Comparison of ENCODE assay signal across 22 cellular contexts in genomic region chr13:59364508-59365187, GRCh38.
DNase-seq lines count a peak whose midpoint lies in the region; ATAC-seq, FAIRE-seq and TF ChIP-seq lines count a peak whose summit lies in the region.
"Had no signal": no experiment of that assay in that cellular context is flagged by ENCODE, and none has a peak within 500 bp of the region (broad histone marks: within the 10 kb centered on the region; RNA-seq: fewer than 3 reads in every experiment).

No MANE protein-coding gene starts in this region.

- no peak for FAIRE-seq in A549 (lab: Jason Lieb, UNC)
- FAIRE-seq: RCC 7860 had no signal

- TF ChIP-seq RAD21 in A549 (conservative IDR thresholded peaks at IDR 0.05 in 1 of 2, IDR thresholded peaks at IDR 0.05 in 1 of 2) (no peak), SK-N-SH (IDR thresholded peaks at IDR 0.05; ENCODE audit: low read length) (no peak)

- no peaks in the 10 kb centered on the region for H3K36me3 ChIP-seq in SK-N-SH (replicated peaks in 1 of 2; ENCODE audit: control insufficient read depth in 1 of 2, insufficient read depth in 2 of 2, low read length in 1 of 2)
- H3K36me3 ChIP-seq: gastrocnemius medialis had no signal

- H3K27ac ChIP-seq in A549, result no peak overlapping the region
- H3K27ac ChIP-seq in SK-N-SH (ENCODE audit: low read depth in 2 of 2, low read length in 1 of 2), result peak overlapping the region in 1 of 2 experiments; percentile 96; a peak in 2 of 4 replicates
- H3K27ac ChIP-seq: dorsolateral prefrontal cortex, gastrocnemius medialis, testis had no signal

- POLR2A ChIA-PET in A549 (lab: Yijun Ruan, JAX) (interaction anchor here (0.6 kb wide), 1 partner anchor 834 kb away, joined by 4 read pairs; no protein-coding TSS in a partner anchor), SK-N-SH (lab: Yijun Ruan, JAX) (no interaction called here)

- H2AFZ ChIP-seq in SK-N-SH (ENCODE audit: low read depth), result no peak overlapping the region

- no peaks in the 10 kb centered on the region for H3K27me3 ChIP-seq in SK-N-SH (ENCODE audit: insufficient read depth)
- H3K27me3 ChIP-seq: gastrocnemius medialis, testis had no signal

- DNase-seq in A549 (ENCODE audit: low read depth in 1 of 2, low spot score in 1 of 2), result peak; percentile 1 to 2
- DNase-seq in SK-N-SH, result peak; percentile 62
- DNase-seq in islet precursor cell, result peak; percentile 65
- no peak for DNase-seq in NCI-H2081 treated with DMSO at 0.1 percent for 48 hours (lab: John Stamatoyannopoulos, UW)
- no peak for DNase-seq in activated CD4-positive, CD25-positive, alpha-beta regulatory T cell (lab: John Stamatoyannopoulos, UW)
- DNase-seq: activated naive CD4-positive, alpha-beta T cell treated with anti-CD3 and anti-CD28 coated beads, Interleukin-2, amount 10 ng/mL, durations not matched to agents 7 days and 5 days; activated T-cell treated with anti-CD3 and anti-CD28 coated beads, Interleukin-2, amount 50 U/mL, for 24 hours; central memory CD4-positive, alpha-beta T cell; DND-41; dorsolateral prefrontal cortex; gastrocnemius medialis; HFFc6; IMR-90; natural killer cell; NCI-H1436 treated with DMSO at 0.1 percent for 48 hours; NCI-H345; testis had no signal

- H3K9ac ChIP-seq in SK-N-SH, result no peak overlapping the region

- no peak for TF ChIP-seq POLR2A in A549 (IDR thresholded peaks at IDR 0.05; ENCODE audit: low read length)

- TF ChIP-seq EP300 in A549 (IDR thresholded peaks at IDR 0.05), result no peak
- no peak for TF ChIP-seq EP300 in SK-N-SH (IDR thresholded peaks at IDR 0.05; ENCODE audit: borderline replicate concordance in 1 of 2, low read depth in 1 of 2, low read length in 1 of 2)

- ATAC-seq in A549, result peak; percentile 70 to 81; a peak in 4 of 6 replicates
- no peak for ATAC-seq in HG02970 (IDR thresholded peaks at IDR 0.05; ENCODE audit: low FRiP score, unreplicated experiment)
- ATAC-seq: activated CD4-positive, CD25-positive, alpha-beta regulatory T cell treated with anti-CD3 and anti-CD28 coated beads, Interleukin-2, amount 50 U/mL, for 24 hours; gastrocnemius medialis; natural killer cell; stimulated activated memory B cell treated with anti-CD40 and anti-IgM and Interleukin-4, amounts not matched to agents 10 μg/mL and 1 μg/mL and 100 μg/mL, for 72 hours had no signal

- CTCF ChIA-PET in A549 (lab: Yijun Ruan, JAX), result no interaction called here
- CTCF ChIA-PET in SK-N-SH (lab: Yijun Ruan, JAX), result interaction anchor here (1.0 to 1.9 kb wide), 8 partner anchors 8 to 313 kb away, joined by 3 to 7 read pairs (median 4); no protein-coding TSS in a partner anchor

- no peaks in the 10 kb centered on the region for H3K9me3 ChIP-seq in A549
- H3K9me3 ChIP-seq in SK-N-SH, result no peaks in the 10 kb centered on the region
- H3K9me3 ChIP-seq: gastrocnemius medialis, testis had no signal

- TF ChIP-seq CTCF in A549 (IDR thresholded peaks at IDR 0.05) (no peak), GM12873 (IDR thresholded peaks at IDR 0.05; ENCODE audit: insufficient read depth, low read depth, low read length, missing control alignments) (peak; percentile 3), SK-N-SH (IDR thresholded peaks at IDR 0.05) (no peak)

- H3K4me3 ChIP-seq in A549, result no peak overlapping the region
- peak overlapping the region in 1 of 2 experiments; percentile 12; a peak in 1 of 4 replicates for H3K4me3 ChIP-seq in SK-N-SH (ENCODE audit: low read depth in 2 of 2, low read length in 1 of 2)
- H3K4me3 ChIP-seq: gastrocnemius medialis, testis had no signal

- H4K20me1 ChIP-seq in SK-N-SH (ENCODE audit: insufficient read depth), result no peaks in the 10 kb centered on the region

- H3K4me1 ChIP-seq in A549, result no peaks in the 10 kb centered on the region
- H3K4me1 ChIP-seq in SK-N-SH (ENCODE audit: control insufficient read depth in 1 of 2, insufficient read depth in 2 of 2, low read depth in 1 of 2, low read length in 1 of 2), result peaks cover 0 to 25% of the 10 kb centered on the region in 2 experiments; a peak in 2 of 4 replicates
- H3K4me1 ChIP-seq: gastrocnemius medialis, testis had no signal

- no peaks in the 10 kb centered on the region for H3K79me2 ChIP-seq in SK-N-SH (ENCODE audit: insufficient read depth)

- H3K9me2 ChIP-seq in SK-N-SH, result no peaks in the 10 kb centered on the region

- 40% methylated on average over 8 of the region's 8 CpGs for WGBS in A549 (ENCODE audit: missing lambda C conversion rate)
- 38% methylated on average over 8 of the region's 8 CpGs for WGBS in SK-N-SH (ENCODE audit: low lambda C conversion rate)

- H3F3A ChIP-seq in SK-N-SH (replicated peaks; ENCODE audit: insufficient read depth), result no peaks in the 10 kb centered on the region

- H3K4me2 ChIP-seq in A549, result no peak overlapping the region
- H3K4me2 ChIP-seq in SK-N-SH, result no peak overlapping the region

TF ChIP-seq in A549, 52 proteins besides CTCF, POLR2A, EP300 and RAD21:
- TF ChIP-seq USF2 (IDR thresholded peaks at IDR 0.05), result no peak
- TF ChIP-seq RFX5 (IDR thresholded peaks at IDR 0.05), result no peak

TF ChIP-seq in SK-N-SH, 30 proteins besides CTCF, POLR2A, EP300 and RAD21:
- no peak for TF ChIP-seq CHD2 (IDR thresholded peaks at IDR 0.05; ENCODE audit: low read length, partially characterized antibody)
- peak; percentile 61; the same call in 1 of the 2 replicates for TF ChIP-seq GATA2 (CRISPR knock-in tag; IDR thresholded peaks at IDR 0.05)
- no peak for TF ChIP-seq POLR2AphosphoS5 (IDR thresholded peaks at IDR 0.05; ENCODE audit: low read depth, low read length)
- TF ChIP-seq FOXJ3 (CRISPR knock-in tag; IDR thresholded peaks at IDR 0.05), result 0 out of 2 replicates have a peak, but pooled peaks have one; percentile 65
- TF ChIP-seq RCOR1 (IDR thresholded peaks at IDR 0.05; ENCODE audit: low read length), result peak; percentile 24
- no peak for TF ChIP-seq JUND (IDR thresholded peaks at IDR 0.05)
- no peak for TF ChIP-seq USF2 (IDR thresholded peaks at IDR 0.05; ENCODE audit: borderline replicate concordance, low read depth, low read length)
- TF ChIP-seq TEAD4 (IDR thresholded peaks at IDR 0.05; ENCODE audit: borderline replicate concordance, insufficient read depth), result no peak
- no peak for TF ChIP-seq MAX (IDR thresholded peaks at IDR 0.05; ENCODE audit: low read depth)

Comparison
In these comparisons a context has a peak if more than half of its experiments do, and no peak if none do; other contexts are left out.
1. DNase-seq: peak in A549 (2 of 2), SK-N-SH (single experiment) and islet precursor cell (single experiment); none in NCI-H2081 treated with DMSO at 0.1 percent for 48 hours (single experiment) and activated CD4-positive, CD25-positive, alpha-beta regulatory T cell (0 of 4).
2. Of the 12 proteins assayed by ChIP-seq in both A549 and SK-N-SH: peak only in A549: none; only in SK-N-SH: RCOR1; in both: none; in neither: 11.